In the genomic region with DNA sequence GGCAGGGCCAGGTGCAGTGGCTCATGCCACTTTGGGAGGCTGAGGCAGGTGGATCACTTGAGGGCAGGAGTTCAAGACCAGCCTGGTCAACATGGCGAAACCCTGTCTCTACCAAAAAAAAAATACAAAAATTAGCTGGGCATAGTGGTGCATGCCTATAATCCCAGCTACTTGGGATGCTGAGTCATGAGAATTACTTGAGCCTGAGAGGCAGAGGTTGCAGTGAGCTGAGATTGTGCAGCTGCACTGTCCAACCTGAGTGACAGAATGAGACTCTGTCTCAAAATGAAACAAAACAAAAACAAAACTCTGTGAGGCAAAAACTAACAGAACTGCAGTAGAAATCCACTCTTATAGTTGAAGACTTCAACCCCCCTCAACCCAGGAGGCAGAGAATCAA, we compare ENCODE assay signal across 2 cellular contexts.
A peak's percentile ranks its signal among the peaks of the same experiment; 100 is the strongest.
TF ChIP-seq lines count a peak whose summit lies in the region.

No MANE protein-coding gene starts in this region.

TF ChIP-seq in A549, 52 proteins besides CTCF, POLR2A, EP300 and RAD21:
- peak; percentile 58 for TF ChIP-seq MAFK (IDR thresholded peaks at IDR 0.05; ENCODE audit: partially characterized antibody)

TF ChIP-seq in K562, 482 proteins besides CTCF, POLR2A, EP300 and RAD21:
- TF ChIP-seq C11orf30 (IDR thresholded peaks at IDR 0.05; ENCODE audit: low read depth) (peak; percentile 79), MAFG (tag; conservative IDR thresholded peaks at IDR 0.05) (peak; percentile 64), KDM1A (IDR thresholded peaks at IDR 0.05) (peak in 1 of 2 experiments; percentile 17; a peak in 1 of 4 replicates), MAFF (IDR thresholded peaks at IDR 0.05; ENCODE audit: low read length) (peak; percentile 27; the same call in 1 of the 2 replicates), ZNF316 (IDR thresholded peaks at IDR 0.05) (peak; percentile 91)
